1 cellular context compared by ENCODE assay signal in the genomic region with DNA sequence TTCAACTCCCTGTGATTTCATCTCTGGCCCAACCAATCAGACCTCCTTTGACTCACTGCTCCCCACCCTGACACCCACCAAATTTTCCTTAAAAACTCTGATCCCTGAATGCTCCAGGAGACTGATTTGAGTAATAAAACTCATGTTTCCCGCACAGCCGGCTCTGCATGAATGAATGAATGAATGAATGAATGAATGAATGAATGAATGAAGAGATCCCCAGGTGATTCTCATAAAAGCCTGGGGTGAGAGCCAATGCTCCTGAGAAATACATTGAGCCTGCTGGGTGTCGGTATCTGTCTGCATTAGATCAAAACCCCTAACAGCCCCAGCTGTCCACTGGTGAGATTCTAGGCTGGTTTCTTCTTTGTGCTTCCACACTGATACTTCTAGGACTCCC.
TF ChIP-seq lines count a peak whose summit lies in the region.

No MANE protein-coding gene starts in this region.

TF ChIP-seq in GM23338, 12 proteins besides CTCF, POLR2A, EP300 and RAD21 (continued from another document):
- TF ChIP-seq, protein P1, sequence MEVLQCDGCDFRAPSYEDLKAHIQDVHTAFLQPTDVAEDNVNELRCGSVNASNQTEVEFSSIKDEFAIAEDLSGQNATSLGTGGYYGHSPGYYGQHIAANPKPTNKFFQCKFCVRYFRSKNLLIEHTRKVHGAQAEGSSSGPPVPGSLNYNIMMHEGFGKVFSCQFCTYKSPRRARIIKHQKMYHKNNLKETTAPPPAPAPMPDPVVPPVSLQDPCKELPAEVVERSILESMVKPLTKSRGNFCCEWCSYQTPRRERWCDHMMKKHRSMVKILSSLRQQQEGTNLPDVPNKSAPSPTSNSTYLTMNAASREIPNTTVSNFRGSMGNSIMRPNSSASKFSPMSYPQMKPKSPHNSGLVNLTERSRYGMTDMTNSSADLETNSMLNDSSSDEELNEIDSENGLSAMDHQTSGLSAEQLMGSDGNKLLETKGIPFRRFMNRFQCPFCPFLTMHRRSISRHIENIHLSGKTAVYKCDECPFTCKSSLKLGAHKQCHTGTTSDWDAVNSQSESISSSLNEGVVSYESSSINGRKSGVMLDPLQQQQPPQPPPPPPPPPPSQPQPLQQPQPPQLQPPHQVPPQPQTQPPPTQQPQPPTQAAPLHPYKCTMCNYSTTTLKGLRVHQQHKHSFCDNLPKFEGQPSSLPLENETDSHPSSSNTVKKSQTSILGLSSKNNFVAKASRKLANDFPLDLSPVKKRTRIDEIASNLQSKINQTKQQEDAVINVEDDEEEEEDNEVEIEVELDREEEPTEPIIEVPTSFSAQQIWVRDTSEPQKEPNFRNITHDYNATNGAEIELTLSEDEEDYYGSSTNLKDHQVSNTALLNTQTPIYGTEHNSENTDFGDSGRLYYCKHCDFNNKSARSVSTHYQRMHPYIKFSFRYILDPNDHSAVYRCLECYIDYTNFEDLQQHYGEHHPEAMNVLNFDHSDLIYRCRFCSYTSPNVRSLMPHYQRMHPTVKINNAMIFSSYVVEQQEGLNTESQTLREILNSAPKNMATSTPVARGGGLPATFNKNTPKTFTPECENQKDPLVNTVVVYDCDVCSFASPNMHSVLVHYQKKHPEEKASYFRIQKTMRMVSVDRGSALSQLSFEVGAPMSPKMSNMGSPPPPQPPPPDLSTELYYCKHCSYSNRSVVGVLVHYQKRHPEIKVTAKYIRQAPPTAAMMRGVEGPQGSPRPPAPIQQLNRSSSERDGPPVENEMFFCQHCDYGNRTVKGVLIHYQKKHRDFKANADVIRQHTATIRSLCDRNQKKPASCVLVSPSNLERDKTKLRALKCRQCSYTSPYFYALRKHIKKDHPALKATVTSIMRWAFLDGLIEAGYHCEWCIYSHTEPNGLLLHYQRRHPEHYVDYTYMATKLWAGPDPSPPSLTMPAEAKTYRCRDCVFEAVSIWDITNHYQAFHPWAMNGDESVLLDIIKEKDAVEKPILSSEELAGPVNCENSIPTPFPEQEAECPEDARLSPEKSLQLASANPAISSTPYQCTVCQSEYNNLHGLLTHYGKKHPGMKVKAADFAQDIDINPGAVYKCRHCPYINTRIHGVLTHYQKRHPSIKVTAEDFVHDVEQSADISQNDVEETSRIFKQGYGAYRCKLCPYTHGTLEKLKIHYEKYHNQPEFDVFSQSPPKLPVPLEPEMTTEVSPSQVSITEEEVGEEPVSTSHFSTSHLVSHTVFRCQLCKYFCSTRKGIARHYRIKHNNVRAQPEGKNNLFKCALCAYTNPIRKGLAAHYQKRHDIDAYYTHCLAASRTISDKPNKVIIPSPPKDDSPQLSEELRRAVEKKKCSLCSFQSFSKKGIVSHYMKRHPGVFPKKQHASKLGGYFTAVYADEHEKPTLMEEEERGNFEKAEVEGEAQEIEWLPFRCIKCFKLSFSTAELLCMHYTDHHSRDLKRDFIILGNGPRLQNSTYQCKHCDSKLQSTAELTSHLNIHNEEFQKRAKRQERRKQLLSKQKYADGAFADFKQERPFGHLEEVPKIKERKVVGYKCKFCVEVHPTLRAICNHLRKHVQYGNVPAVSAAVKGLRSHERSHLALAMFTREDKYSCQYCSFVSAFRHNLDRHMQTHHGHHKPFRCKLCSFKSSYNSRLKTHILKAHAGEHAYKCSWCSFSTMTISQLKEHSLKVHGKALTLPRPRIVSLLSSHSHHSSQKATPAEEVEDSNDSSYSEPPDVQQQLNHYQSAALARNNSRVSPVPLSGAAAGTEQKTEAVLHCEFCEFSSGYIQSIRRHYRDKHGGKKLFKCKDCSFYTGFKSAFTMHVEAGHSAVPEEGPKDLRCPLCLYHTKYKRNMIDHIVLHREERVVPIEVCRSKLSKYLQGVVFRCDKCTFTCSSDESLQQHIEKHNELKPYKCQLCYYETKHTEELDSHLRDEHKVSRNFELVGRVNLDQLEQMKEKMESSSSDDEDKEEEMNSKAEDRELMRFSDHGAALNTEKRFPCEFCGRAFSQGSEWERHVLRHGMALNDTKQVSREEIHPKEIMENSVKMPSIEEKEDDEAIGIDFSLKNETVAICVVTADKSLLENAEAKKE (CRISPR knock-in tag; IDR thresholded peaks at IDR 0.05): no peak
- TF ChIP-seq EZH2 (IDR thresholded peaks at IDR 0.05; ENCODE audit: low read depth, unreplicated experiment): no peak
- TF ChIP-seq EZH2phosphoT487 (IDR thresholded peaks at IDR 0.05; ENCODE audit: unreplicated experiment): no peak
- TF ChIP-seq POLR2AphosphoS5 (IDR thresholded peaks at IDR 0.05; ENCODE audit: low read depth): no peak
- TF ChIP-seq ZNF331 (CRISPR knock-in tag; IDR thresholded peaks at IDR 0.05; ENCODE audit: low read depth): no peak
- no peak for TF ChIP-seq STAT1 (IDR thresholded peaks at IDR 0.05; ENCODE audit: unreplicated experiment)
- no peak for TF ChIP-seq ZNF114 (CRISPR knock-in tag; IDR thresholded peaks at IDR 0.05)
- TF ChIP-seq, protein P2, sequence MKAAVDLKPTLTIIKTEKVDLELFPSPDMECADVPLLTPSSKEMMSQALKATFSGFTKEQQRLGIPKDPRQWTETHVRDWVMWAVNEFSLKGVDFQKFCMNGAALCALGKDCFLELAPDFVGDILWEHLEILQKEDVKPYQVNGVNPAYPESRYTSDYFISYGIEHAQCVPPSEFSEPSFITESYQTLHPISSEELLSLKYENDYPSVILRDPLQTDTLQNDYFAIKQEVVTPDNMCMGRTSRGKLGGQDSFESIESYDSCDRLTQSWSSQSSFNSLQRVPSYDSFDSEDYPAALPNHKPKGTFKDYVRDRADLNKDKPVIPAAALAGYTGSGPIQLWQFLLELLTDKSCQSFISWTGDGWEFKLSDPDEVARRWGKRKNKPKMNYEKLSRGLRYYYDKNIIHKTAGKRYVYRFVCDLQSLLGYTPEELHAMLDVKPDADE (IDR thresholded peaks at IDR 0.05): no peak
